Comparison of ENCODE assay signal across 1 cellular context in genomic region chr21:44867464-44867863, GRCh38.
TF ChIP-seq lines count a peak whose summit lies in the region.

No MANE protein-coding gene starts in this region.

TF ChIP-seq in GM23338, 12 proteins besides CTCF, POLR2A, EP300 and RAD21 (continued from another document):
- no peak for TF ChIP-seq JUNB (IDR thresholded peaks at IDR 0.05; ENCODE audit: unreplicated experiment)
- TF ChIP-seq EZH2phosphoT487 (IDR thresholded peaks at IDR 0.05; ENCODE audit: unreplicated experiment): no peak
- no peak for TF ChIP-seq POLR2AphosphoS5 (IDR thresholded peaks at IDR 0.05; ENCODE audit: low read depth)
- no peak for TF ChIP-seq ZNF462 (CRISPR knock-in tag; IDR thresholded peaks at IDR 0.05)
